In the genomic region with DNA sequence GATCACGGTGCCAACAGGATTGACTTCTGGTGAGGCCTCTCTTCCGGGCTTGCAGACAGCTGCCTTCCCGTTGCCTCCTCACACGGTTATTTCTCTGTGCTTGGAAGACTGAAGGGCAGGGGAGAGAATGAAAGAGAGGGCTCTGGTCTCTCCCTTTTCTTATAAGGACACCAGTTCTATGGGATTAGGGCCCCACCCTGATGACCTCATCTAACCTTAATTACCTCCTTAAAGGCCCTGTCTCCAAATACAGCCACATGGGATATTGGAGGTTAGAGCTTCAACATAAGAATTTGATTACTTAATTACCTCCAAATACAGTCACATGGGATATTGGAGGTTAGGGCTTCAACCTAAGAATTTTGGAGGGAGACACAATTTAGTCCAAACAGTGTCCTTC, we compare ENCODE assay signal across 28 cellular contexts. TPM values are rescaled to one million over a fixed set of nuclear protein-coding genes. Genes with fewer than 3 reads are reported as not detected.
DNase-seq lines count a peak whose midpoint lies in the region; ATAC-seq and TF ChIP-seq lines count a peak whose summit lies in the region.
"Had no signal": no experiment of that assay in that cellular context is flagged by ENCODE, and none has a peak within 500 bp of the region (broad histone marks: within the 10 kb centered on the region; RNA-seq: fewer than 3 reads in every experiment).

No MANE protein-coding gene starts in this region.

- H3K36me3 Mint-ChIP-seq in activated CD8-positive, alpha-beta memory T cell treated with anti-CD3 and anti-CD28 coated beads, Interleukin-2, amount 10 ng/mL, durations not matched to agents 7 days and 5 days, result no peaks in the 10 kb centered on the region
- H3K36me3 Mint-ChIP-seq: activated naive CD4-positive, alpha-beta T cell treated with anti-CD3 and anti-CD28 coated beads, Interleukin-2, amount 50 U/mL, for 72 hours; CD8-positive, alpha-beta memory T cell had no signal

- H3K27me3 ChIP-seq in brain microvascular endothelial cell (replicated peaks), result no peaks in the 10 kb centered on the region
- H3K27me3 ChIP-seq: BE2C, left lung, right atrium auricular region, stomach, thyroid gland had no signal

- ATAC-seq in activated CD8-positive, alpha-beta memory T cell treated with anti-CD3 and anti-CD28 coated beads, Interleukin-2, amount 10 ng/mL, durations not matched to agents 7 days and 5 days, result no peak
- ATAC-seq: activated CD8-positive, alpha-beta T cell treated with anti-CD3 and anti-CD28 coated beads for 36 hours; activated naive CD4-positive, alpha-beta T cell treated with anti-CD3 and anti-CD28 coated beads, Interleukin-2, amount 50 U/mL, for 72 hours; left lung; SK-N-SH treated with all-trans-retinoic acid at 6 μM for 48 hours; T-helper 17 cell had no signal

- H3K27ac Mint-ChIP-seq in activated CD8-positive, alpha-beta memory T cell treated with anti-CD3 and anti-CD28 coated beads, Interleukin-2, amount 10 ng/mL, durations not matched to agents 7 days and 5 days, result no peak overlapping the region
- H3K27ac Mint-ChIP-seq: activated CD8-positive, alpha-beta T cell treated with anti-CD3 and anti-CD28 coated beads for 36 hours; activated naive CD4-positive, alpha-beta T cell treated with anti-CD3 and anti-CD28 coated beads, Interleukin-2, amount 50 U/mL, for 72 hours; CD8-positive, alpha-beta memory T cell had no signal

- CTCF ChIA-PET in activated CD8-positive, alpha-beta memory T cell treated with anti-CD3 and anti-CD28 coated beads, Interleukin-2, amount 10 ng/mL, durations not matched to agents 7 days and 5 days (lab: Charles Lee), result no interaction called here

- TF ChIP-seq CTCF in brain microvascular endothelial cell (IDR thresholded peaks at IDR 0.05; ENCODE audit: low read depth, low read length, missing control alignments), result no peak

- peaks cover 50% of the 10 kb centered on the region for H3K36me3 ChIP-seq in brain microvascular endothelial cell (replicated peaks)
- H3K36me3 ChIP-seq: BE2C, HAP-1 had no signal

- H3K4me3 ChIP-seq in brain microvascular endothelial cell (ENCODE audit: low read depth, low read length), result no peak overlapping the region
- H3K4me3 ChIP-seq: HAP-1, left lung, right atrium auricular region, stomach, thyroid gland had no signal

- H3K9me3 Mint-ChIP-seq in activated CD8-positive, alpha-beta memory T cell treated with anti-CD3 and anti-CD28 coated beads, Interleukin-2, amount 10 ng/mL, durations not matched to agents 7 days and 5 days (ENCODE audit: low read depth), result no peaks in the 10 kb centered on the region
- H3K9me3 Mint-ChIP-seq: activated CD8-positive, alpha-beta T cell treated with anti-CD3 and anti-CD28 coated beads for 36 hours had no signal

- DNase-seq in Daoy (ENCODE audit: low read depth), result peak; percentile 42
- peak; percentile 64 for DNase-seq in RKO (ENCODE audit: low spot score)
- DNase-seq in brain microvascular endothelial cell, result no peak
- peak; percentile 2 for DNase-seq in mesenteric fat pad (ENCODE audit: low spot score)
- no peak for DNase-seq in activated CD4-positive, CD25-positive, alpha-beta regulatory T cell treated with anti-CD3 and anti-CD28 coated beads, Interleukin-2, amount 50 U/mL, for 72 hours
- no peak for DNase-seq in MV-4-11 (lab: John Stamatoyannopoulos, UW)
- DNase-seq in activated CD8-positive, alpha-beta memory T cell treated with anti-CD3 and anti-CD28 coated beads, Interleukin-2, amount 10 ng/mL, durations not matched to agents 7 days and 5 days, result no peak
- DNase-seq in kidney tubule cell (ENCODE audit: low spot score), result no peak
- DNase-seq: activated CD8-positive, alpha-beta T cell treated with anti-CD3 and anti-CD28 coated beads for 36 hours; amygdala; BE2C; CD8-positive, alpha-beta memory T cell; EL; left lung; mesendoderm; NCI-H1436 treated with DMSO at 0.1 percent for 48 hours; NCI-H2081 treated with DMSO at 0.1 percent for 48 hours; NCI-H774; stimulated activated CD4-positive, alpha-beta T cell treated with anti-CD3 and anti-CD28 coated beads, Interleukin-12 subunit alpha, Interleukin-12 subunit beta, amount 100 ng/mL, for 4 hours; stimulated activated CD4-positive, alpha-beta T cell treated with anti-CD3 and anti-CD28 coated beads, Interleukin-4, amount 100 ng/mL, for 1 hour; stomach; T-helper 17 cell; thyroid gland had no signal

- H3K4me1 Mint-ChIP-seq in activated CD8-positive, alpha-beta memory T cell treated with anti-CD3 and anti-CD28 coated beads, Interleukin-2, amount 10 ng/mL, durations not matched to agents 7 days and 5 days, result peaks cover 6% of the 10 kb centered on the region
- H3K4me1 Mint-ChIP-seq: CD8-positive, alpha-beta memory T cell had no signal

- H3K27ac ChIP-seq in brain microvascular endothelial cell, result peak overlapping the region; percentile 88
- H3K27ac ChIP-seq: HL-60, left lung, right atrium auricular region, stomach, thyroid gland had no signal

- no peaks in the 10 kb centered on the region for H3K27me3 Mint-ChIP-seq in activated CD8-positive, alpha-beta memory T cell treated with anti-CD3 and anti-CD28 coated beads, Interleukin-2, amount 10 ng/mL, durations not matched to agents 7 days and 5 days
- H3K27me3 Mint-ChIP-seq: activated CD8-positive, alpha-beta T cell treated with anti-CD3 and anti-CD28 coated beads for 36 hours; T-helper 17 cell had no signal

- in situ Hi-C loops in brain microvascular endothelial cell (cut with HindIII; ENCODE audit: low pct_ligation_motif_present, low sequenced_read_pairs), result no loop called here

- no peak overlapping the region for H3K4me3 Mint-ChIP-seq in activated CD8-positive, alpha-beta memory T cell treated with anti-CD3 and anti-CD28 coated beads, Interleukin-2, amount 10 ng/mL, durations not matched to agents 7 days and 5 days
- H3K4me3 Mint-ChIP-seq: activated CD8-positive, alpha-beta T cell treated with anti-CD3 and anti-CD28 coated beads for 36 hours; CD8-positive, alpha-beta memory T cell; T-helper 17 cell had no signal

RNA-seq across cellular contexts. Expression of gene EVC, which starts 46.5 kb away (rescaled TPM):
- 18.3 and 25.7 TPM in 2 replicates for total RNA-seq in Daoy (2014; rRNA removed; shearing (Covaris generic))
- total RNA-seq in mesenteric fat pad, result 16.6 TPM
- 1 to 10 TPM; 2.2 to 4.0 TPM for total RNA-seq in activated CD8-positive, alpha-beta memory T cell treated with anti-CD3 and anti-CD28 coated beads, Interleukin-2, amount 10 ng/mL, durations not matched to agents 7 days and 5 days

RNA-seq across cellular contexts. Expression of gene EVC2, which starts 49.2 kb away (rescaled TPM):
- total RNA-seq in Daoy (2014; rRNA removed; shearing (Covaris generic)), result 4.4 and 6.5 TPM in 2 replicates
- total RNA-seq in mesenteric fat pad, result 4.0 TPM
- total RNA-seq in activated CD8-positive, alpha-beta memory T cell treated with anti-CD3 and anti-CD28 coated beads, Interleukin-2, amount 10 ng/mL, durations not matched to agents 7 days and 5 days, result 1 to 10 TPM; 1.3 to 1.4 TPM

Comparison
In these comparisons a context has a peak if more than half of its experiments do, and no peak if none do; other contexts are left out.
1. DNase-seq: peak in Daoy (single experiment), RKO (single experiment) and mesenteric fat pad (single experiment); none in brain microvascular endothelial cell (single experiment), activated CD4-positive, CD25-positive, alpha-beta regulatory T cell treated with anti-CD3 and anti-CD28 coated beads, Interleukin-2, amount 50 U/mL, for 72 hours (single experiment), MV-4-11 (single experiment), activated CD8-positive, alpha-beta memory T cell treated with anti-CD3 and anti-CD28 coated beads, Interleukin-2, amount 10 ng/mL, durations not matched to agents 7 days and 5 days (single experiment) and kidney tubule cell (single experiment).